Comparison of ENCODE assay signal across 1 cellular context in the genomic region with DNA sequence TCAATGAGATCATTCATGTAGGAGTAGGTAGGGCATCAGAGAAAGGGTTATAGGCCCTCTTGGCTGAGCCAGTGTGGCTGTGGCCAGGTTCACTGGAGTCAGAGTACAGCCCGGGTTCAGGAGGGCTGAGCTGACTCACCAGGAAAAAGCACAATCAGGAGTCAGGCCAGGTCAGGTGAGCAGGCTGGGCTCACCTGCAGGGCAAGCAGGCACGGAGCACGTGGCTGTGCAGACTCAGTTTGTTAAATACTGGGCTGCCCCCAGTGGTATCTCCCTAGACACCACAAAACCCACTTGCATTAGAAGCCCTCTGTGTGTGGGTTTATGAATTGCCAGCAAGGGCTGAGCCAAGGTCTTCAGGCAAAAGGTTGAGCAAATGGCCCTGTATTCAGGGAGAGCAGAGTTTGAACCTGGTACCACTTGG.
TF ChIP-seq lines count a peak whose summit lies in the region.

No MANE protein-coding gene starts in this region.

TF ChIP-seq in HepG2, 621 proteins besides CTCF, POLR2A, EP300 and RAD21 (continued from another document and continues in another):
- TF ChIP-seq, protein P1, sequence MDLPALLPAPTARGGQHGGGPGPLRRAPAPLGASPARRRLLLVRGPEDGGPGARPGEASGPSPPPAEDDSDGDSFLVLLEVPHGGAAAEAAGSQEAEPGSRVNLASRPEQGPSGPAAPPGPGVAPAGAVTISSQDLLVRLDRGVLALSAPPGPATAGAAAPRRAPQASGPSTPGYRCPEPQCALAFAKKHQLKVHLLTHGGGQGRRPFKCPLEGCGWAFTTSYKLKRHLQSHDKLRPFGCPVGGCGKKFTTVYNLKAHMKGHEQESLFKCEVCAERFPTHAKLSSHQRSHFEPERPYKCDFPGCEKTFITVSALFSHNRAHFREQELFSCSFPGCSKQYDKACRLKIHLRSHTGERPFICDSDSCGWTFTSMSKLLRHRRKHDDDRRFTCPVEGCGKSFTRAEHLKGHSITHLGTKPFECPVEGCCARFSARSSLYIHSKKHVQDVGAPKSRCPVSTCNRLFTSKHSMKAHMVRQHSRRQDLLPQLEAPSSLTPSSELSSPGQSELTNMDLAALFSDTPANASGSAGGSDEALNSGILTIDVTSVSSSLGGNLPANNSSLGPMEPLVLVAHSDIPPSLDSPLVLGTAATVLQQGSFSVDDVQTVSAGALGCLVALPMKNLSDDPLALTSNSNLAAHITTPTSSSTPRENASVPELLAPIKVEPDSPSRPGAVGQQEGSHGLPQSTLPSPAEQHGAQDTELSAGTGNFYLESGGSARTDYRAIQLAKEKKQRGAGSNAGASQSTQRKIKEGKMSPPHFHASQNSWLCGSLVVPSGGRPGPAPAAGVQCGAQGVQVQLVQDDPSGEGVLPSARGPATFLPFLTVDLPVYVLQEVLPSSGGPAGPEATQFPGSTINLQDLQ (CRISPR knock-in tag; IDR thresholded peaks at IDR 0.05) = no peak
- no peak for TF ChIP-seq SP1 (IDR thresholded peaks at IDR 0.05)
- no peak for TF ChIP-seq SP1 (CRISPR knock-in tag; IDR thresholded peaks at IDR 0.05)
- TF ChIP-seq SMARCC2 (IDR thresholded peaks at IDR 0.05) = no peak
- TF ChIP-seq, protein P2, sequence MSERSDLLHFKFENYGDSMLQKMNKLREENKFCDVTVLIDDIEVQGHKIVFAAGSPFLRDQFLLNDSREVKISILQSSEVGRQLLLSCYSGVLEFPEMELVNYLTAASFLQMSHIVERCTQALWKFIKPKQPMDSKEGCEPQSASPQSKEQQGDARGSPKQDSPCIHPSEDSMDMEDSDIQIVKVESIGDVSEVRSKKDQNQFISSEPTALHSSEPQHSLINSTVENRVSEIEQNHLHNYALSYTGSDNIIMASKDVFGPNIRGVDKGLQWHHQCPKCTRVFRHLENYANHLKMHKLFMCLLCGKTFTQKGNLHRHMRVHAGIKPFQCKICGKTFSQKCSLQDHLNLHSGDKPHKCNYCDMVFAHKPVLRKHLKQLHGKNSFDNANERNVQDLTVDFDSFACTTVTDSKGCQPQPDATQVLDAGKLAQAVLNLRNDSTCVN (CRISPR knock-in tag; IDR thresholded peaks at IDR 0.05; ENCODE audit: borderline replicate concordance) = peak; percentile 69
- TF ChIP-seq ZNF24 (IDR thresholded peaks at IDR 0.05) = no peak
- TF ChIP-seq IKZF1 (IDR thresholded peaks at IDR 0.05) = no peak
- peak; percentile 93 for TF ChIP-seq MED1 (CRISPR knock-in tag; IDR thresholded peaks at IDR 0.05)
- TF ChIP-seq, protein P3, sequence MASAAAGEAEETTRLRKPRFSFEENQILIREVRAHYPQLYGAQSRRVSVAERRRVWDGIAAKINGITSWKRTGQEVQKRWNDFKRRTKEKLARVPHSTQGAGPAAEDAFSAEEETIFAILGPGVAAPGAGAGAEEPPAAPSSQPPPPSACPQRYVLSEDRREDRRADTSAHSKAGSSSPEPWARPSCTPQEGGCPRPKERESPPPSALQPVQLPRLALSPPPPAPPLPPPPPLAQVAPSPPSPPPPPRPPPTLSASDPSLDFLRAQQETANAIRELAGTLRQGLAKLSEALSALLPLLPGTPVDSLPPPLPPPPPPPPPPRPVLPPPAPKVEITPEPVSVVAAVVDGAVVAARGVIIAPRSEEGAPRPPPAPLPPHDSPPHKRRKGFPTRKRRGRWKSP (CRISPR knock-in tag; IDR thresholded peaks at IDR 0.05) = 0 out of 2 replicates have a peak, but pooled peaks have one; percentile 57
- TF ChIP-seq, protein P4, sequence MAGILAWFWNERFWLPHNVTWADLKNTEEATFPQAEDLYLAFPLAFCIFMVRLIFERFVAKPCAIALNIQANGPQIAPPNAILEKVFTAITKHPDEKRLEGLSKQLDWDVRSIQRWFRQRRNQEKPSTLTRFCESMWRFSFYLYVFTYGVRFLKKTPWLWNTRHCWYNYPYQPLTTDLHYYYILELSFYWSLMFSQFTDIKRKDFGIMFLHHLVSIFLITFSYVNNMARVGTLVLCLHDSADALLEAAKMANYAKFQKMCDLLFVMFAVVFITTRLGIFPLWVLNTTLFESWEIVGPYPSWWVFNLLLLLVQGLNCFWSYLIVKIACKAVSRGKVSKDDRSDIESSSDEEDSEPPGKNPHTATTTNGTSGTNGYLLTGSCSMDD (CRISPR knock-in tag; IDR thresholded peaks at IDR 0.05) = no peak
- TF ChIP-seq GABPA (IDR thresholded peaks at IDR 0.05; ENCODE audit: low read depth, low read length) = no peak
- TF ChIP-seq GABPA (CRISPR knock-in tag; IDR thresholded peaks at IDR 0.05; ENCODE audit: low read depth) = 0 out of 2 replicates have a peak, but pooled peaks have one; percentile 31
- TF ChIP-seq ZKSCAN8 (CRISPR knock-in tag; IDR thresholded peaks at IDR 0.05; ENCODE audit: borderline replicate concordance) = 0 out of 2 replicates have a peak, but pooled peaks have one; percentile 29
- peak; percentile 95 for TF ChIP-seq ZEB1 (IDR thresholded peaks at IDR 0.05; ENCODE audit: insufficient replicate concordance, low read depth)
- TF ChIP-seq STAT5B (CRISPR knock-in tag; IDR thresholded peaks at IDR 0.05) = no peak
- no peak for TF ChIP-seq KLF16 (CRISPR knock-in tag; IDR thresholded peaks at IDR 0.05)
- TF ChIP-seq, protein P5, sequence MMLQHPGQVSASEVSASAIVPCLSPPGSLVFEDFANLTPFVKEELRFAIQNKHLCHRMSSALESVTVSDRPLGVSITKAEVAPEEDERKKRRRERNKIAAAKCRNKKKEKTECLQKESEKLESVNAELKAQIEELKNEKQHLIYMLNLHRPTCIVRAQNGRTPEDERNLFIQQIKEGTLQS (CRISPR knock-in tag; IDR thresholded peaks at IDR 0.05) = peak; percentile 52; the same call in 1 of the 2 replicates
- TF ChIP-seq RFX1 (IDR thresholded peaks at IDR 0.05) = no peak
- TF ChIP-seq ZNF746 (CRISPR knock-in tag; IDR thresholded peaks at IDR 0.05) = no peak
- no peak for TF ChIP-seq ZNF382 (CRISPR knock-in tag; IDR thresholded peaks at IDR 0.05; ENCODE audit: borderline replicate concordance)
- TF ChIP-seq NRL (CRISPR knock-in tag; IDR thresholded peaks at IDR 0.05; ENCODE audit: borderline replicate concordance) = no peak
- no peak for TF ChIP-seq SRF (IDR thresholded peaks at IDR 0.05; ENCODE audit: low read depth, low read length)
- no peak for TF ChIP-seq ZNF484 (CRISPR knock-in tag; IDR thresholded peaks at IDR 0.05; ENCODE audit: borderline replicate concordance, low read depth)
- TF ChIP-seq YEATS2 (CRISPR knock-in tag; IDR thresholded peaks at IDR 0.05; ENCODE audit: borderline replicate concordance) = peak; percentile 43; the same call in 1 of the 2 replicates
- TF ChIP-seq, protein P6, sequence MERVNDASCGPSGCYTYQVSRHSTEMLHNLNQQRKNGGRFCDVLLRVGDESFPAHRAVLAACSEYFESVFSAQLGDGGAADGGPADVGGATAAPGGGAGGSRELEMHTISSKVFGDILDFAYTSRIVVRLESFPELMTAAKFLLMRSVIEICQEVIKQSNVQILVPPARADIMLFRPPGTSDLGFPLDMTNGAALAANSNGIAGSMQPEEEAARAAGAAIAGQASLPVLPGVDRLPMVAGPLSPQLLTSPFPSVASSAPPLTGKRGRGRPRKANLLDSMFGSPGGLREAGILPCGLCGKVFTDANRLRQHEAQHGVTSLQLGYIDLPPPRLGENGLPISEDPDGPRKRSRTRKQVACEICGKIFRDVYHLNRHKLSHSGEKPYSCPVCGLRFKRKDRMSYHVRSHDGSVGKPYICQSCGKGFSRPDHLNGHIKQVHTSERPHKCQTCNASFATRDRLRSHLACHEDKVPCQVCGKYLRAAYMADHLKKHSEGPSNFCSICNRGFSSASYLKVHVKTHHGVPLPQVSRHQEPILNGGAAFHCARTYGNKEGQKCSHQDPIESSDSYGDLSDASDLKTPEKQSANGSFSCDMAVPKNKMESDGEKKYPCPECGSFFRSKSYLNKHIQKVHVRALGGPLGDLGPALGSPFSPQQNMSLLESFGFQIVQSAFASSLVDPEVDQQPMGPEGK (CRISPR knock-in tag; IDR thresholded peaks at IDR 0.05) = 0 out of 2 replicates have a peak, but pooled peaks have one; percentile 26
- peak; percentile 74 for TF ChIP-seq MAFG (CRISPR knock-in tag; IDR thresholded peaks at IDR 0.05)
- no peak for TF ChIP-seq MED13 (CRISPR knock-in tag; IDR thresholded peaks at IDR 0.05)
- peak; percentile 46; the same call in 1 of the 2 replicates for TF ChIP-seq ZNF501 (CRISPR knock-in tag; IDR thresholded peaks at IDR 0.05)
- no peak for TF ChIP-seq ZNF251 (CRISPR knock-in tag; IDR thresholded peaks at IDR 0.05)
- TF ChIP-seq, protein P7, sequence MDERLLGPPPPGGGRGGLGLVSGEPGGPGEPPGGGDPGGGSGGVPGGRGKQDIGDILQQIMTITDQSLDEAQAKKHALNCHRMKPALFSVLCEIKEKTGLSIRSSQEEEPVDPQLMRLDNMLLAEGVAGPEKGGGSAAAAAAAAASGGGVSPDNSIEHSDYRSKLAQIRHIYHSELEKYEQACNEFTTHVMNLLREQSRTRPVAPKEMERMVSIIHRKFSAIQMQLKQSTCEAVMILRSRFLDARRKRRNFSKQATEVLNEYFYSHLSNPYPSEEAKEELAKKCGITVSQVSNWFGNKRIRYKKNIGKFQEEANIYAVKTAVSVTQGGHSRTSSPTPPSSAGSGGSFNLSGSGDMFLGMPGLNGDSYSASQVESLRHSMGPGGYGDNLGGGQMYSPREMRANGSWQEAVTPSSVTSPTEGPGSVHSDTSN (CRISPR knock-in tag; IDR thresholded peaks at IDR 0.05) = no peak
- TF ChIP-seq TBL1XR1 (IDR thresholded peaks at IDR 0.05; ENCODE audit: borderline replicate concordance, low read length, partially characterized antibody) = no peak
- TF ChIP-seq SKI (IDR thresholded peaks at IDR 0.05; ENCODE audit: partially characterized antibody) = peak; percentile 66
- TF ChIP-seq NFKBIZ (CRISPR knock-in tag; IDR thresholded peaks at IDR 0.05) = peak; percentile 60; the same call in 1 of the 2 replicates
- TF ChIP-seq, protein P8, sequence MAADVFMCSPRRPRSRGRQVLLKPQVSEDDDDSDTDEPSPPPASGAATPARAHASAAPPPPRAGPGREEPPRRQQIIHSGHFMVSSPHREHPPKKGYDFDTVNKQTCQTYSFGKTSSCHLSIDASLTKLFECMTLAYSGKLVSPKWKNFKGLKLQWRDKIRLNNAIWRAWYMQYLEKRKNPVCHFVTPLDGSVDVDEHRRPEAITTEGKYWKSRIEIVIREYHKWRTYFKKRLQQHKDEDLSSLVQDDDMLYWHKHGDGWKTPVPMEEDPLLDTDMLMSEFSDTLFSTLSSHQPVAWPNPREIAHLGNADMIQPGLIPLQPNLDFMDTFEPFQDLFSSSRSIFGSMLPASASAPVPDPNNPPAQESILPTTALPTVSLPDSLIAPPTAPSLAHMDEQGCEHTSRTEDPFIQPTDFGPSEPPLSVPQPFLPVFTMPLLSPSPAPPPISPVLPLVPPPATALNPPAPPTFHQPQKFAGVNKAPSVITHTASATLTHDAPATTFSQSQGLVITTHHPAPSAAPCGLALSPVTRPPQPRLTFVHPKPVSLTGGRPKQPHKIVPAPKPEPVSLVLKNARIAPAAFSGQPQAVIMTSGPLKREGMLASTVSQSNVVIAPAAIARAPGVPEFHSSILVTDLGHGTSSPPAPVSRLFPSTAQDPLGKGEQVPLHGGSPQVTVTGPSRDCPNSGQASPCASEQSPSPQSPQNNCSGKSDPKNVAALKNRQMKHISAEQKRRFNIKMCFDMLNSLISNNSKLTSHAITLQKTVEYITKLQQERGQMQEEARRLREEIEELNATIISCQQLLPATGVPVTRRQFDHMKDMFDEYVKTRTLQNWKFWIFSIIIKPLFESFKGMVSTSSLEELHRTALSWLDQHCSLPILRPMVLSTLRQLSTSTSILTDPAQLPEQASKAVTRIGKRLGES (CRISPR knock-in tag; IDR thresholded peaks at IDR 0.05; ENCODE audit: borderline replicate concordance) = peak; percentile 90
- no peak for TF ChIP-seq TOE1 (CRISPR knock-in tag; IDR thresholded peaks at IDR 0.05)
- TF ChIP-seq, protein P9, sequence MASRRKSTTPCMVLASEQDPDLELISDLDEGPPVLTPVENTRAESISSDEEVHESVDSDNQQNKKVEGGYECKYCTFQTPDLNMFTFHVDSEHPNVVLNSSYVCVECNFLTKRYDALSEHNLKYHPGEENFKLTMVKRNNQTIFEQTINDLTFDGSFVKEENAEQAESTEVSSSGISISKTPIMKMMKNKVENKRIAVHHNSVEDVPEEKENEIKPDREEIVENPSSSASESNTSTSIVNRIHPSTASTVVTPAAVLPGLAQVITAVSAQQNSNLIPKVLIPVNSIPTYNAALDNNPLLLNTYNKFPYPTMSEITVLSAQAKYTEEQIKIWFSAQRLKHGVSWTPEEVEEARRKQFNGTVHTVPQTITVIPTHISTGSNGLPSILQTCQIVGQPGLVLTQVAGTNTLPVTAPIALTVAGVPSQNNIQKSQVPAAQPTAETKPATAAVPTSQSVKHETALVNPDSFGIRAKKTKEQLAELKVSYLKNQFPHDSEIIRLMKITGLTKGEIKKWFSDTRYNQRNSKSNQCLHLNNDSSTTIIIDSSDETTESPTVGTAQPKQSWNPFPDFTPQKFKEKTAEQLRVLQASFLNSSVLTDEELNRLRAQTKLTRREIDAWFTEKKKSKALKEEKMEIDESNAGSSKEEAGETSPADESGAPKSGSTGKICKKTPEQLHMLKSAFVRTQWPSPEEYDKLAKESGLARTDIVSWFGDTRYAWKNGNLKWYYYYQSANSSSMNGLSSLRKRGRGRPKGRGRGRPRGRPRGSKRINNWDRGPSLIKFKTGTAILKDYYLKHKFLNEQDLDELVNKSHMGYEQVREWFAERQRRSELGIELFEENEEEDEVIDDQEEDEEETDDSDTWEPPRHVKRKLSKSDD (CRISPR knock-in tag; IDR thresholded peaks at IDR 0.05; ENCODE audit: low read depth) = no peak
- no peak for TF ChIP-seq MED8 (CRISPR knock-in tag; IDR thresholded peaks at IDR 0.05; ENCODE audit: insufficient replicate concordance)
- TF ChIP-seq ZBTB8A (CRISPR knock-in tag; IDR thresholded peaks at IDR 0.05; ENCODE audit: borderline replicate concordance, low read depth) = no peak
- peak; percentile 64; the same call in 1 of the 2 replicates for TF ChIP-seq RCOR2 (CRISPR knock-in tag; IDR thresholded peaks at IDR 0.05)
- TF ChIP-seq, protein P10, sequence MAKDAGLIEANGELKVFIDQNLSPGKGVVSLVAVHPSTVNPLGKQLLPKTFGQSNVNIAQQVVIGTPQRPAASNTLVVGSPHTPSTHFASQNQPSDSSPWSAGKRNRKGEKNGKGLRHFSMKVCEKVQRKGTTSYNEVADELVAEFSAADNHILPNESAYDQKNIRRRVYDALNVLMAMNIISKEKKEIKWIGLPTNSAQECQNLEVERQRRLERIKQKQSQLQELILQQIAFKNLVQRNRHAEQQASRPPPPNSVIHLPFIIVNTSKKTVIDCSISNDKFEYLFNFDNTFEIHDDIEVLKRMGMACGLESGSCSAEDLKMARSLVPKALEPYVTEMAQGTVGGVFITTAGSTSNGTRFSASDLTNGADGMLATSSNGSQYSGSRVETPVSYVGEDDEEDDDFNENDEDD (CRISPR knock-in tag; IDR thresholded peaks at IDR 0.05; ENCODE audit: borderline replicate concordance) = peak; percentile 55; the same call in 1 of the 2 replicates
- TF ChIP-seq FOXM1 (CRISPR knock-in tag; IDR thresholded peaks at IDR 0.05) = no peak
- no peak for TF ChIP-seq TARDBP (CRISPR knock-in tag; IDR thresholded peaks at IDR 0.05)
- TF ChIP-seq ZNF12 (CRISPR knock-in tag; IDR thresholded peaks at IDR 0.05) = no peak
- TF ChIP-seq ZZZ3 (CRISPR knock-in tag; IDR thresholded peaks at IDR 0.05; ENCODE audit: borderline replicate concordance) = no peak
- TF ChIP-seq MIXL1 (CRISPR knock-in tag; IDR thresholded peaks at IDR 0.05) = peak; percentile 64; the same call in 1 of the 2 replicates
- peak; percentile 16 for TF ChIP-seq XRCC5 (optimal IDR thresholded peaks at IDR 0.05; ENCODE audit: low read length)
- TF ChIP-seq, protein P11, sequence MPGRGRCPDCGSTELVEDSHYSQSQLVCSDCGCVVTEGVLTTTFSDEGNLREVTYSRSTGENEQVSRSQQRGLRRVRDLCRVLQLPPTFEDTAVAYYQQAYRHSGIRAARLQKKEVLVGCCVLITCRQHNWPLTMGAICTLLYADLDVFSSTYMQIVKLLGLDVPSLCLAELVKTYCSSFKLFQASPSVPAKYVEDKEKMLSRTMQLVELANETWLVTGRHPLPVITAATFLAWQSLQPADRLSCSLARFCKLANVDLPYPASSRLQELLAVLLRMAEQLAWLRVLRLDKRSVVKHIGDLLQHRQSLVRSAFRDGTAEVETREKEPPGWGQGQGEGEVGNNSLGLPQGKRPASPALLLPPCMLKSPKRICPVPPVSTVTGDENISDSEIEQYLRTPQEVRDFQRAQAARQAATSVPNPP (CRISPR knock-in tag; IDR thresholded peaks at IDR 0.05) = no peak
